ENCODE assay signal across 8 cellular contexts in genomic region chr20:47677314-47678129, GRCh38.
DNase-seq lines count a peak whose midpoint lies in the region; ATAC-seq, FAIRE-seq and TF ChIP-seq lines count a peak whose summit lies in the region.

No MANE protein-coding gene starts in this region.

- POLR2A ChIA-PET in CD4-positive, alpha-beta memory T cell (lab: Charles Lee; ENCODE audit: partially characterized antibody): no interaction called here
- POLR2A ChIA-PET in PC-3 (lab: Charles Lee; ENCODE audit: unreplicated experiment): no interaction called here

- H3K79me2 ChIP-seq in PC-3 (ENCODE audit: low read length): no peaks in the 10 kb centered on the region

- no peak for FAIRE-seq in frontal cortex (lab: Jason Lieb, UNC)

- H3K4me3 ChIP-seq in CD4-positive, alpha-beta memory T cell (ENCODE audit: low read length in 2 of 2): no peak overlapping the region
- H3K4me3 ChIP-seq in PC-3 (ENCODE audit: low read length) (no peak overlapping the region), sigmoid colon (no peak overlapping the region)

- peaks cover 0 to 4% (median 0%) of the 10 kb centered on the region in 8 donors for H3K9me3 Mint-ChIP-seq in CD4-positive, alpha-beta memory T cell

- TF ChIP-seq CTCF in PC-3 (conservative IDR thresholded peaks at IDR 0.05; ENCODE audit: low read depth, low read length) (peak; percentile 96), sigmoid colon (IDR thresholded peaks at IDR 0.05) (peak; percentile 37 to 80 (median 68))

- H3K27me3 Mint-ChIP-seq in CD4-positive, alpha-beta memory T cell: no peaks in the 10 kb centered on the region

- BruUV-seq in PC-3 (replicated peaks; lab: Mats Ljungman, UMichigan): no TSS peak

- no peak overlapping the region for H3K27ac ChIP-seq in CD4-positive, alpha-beta memory T cell (ENCODE audit: low read depth, low read length)
- no peak overlapping the region for H3K27ac ChIP-seq in PC-3 (ENCODE audit: low read length)
- H3K27ac ChIP-seq in sigmoid colon: no peak overlapping the region

- no peak for TF ChIP-seq POLR2A in sigmoid colon (IDR thresholded peaks at IDR 0.05)

- no peak overlapping the region for H3K9ac ChIP-seq in PC-3 (ENCODE audit: low read length)

- no peaks in the 10 kb centered on the region for H3K9me3 ChIP-seq in CD4-positive, alpha-beta memory T cell (ENCODE audit: control insufficient read depth in 1 of 2, low read length in 2 of 2)
- H3K9me3 ChIP-seq in PC-3 (ENCODE audit: low read length): no peaks in the 10 kb centered on the region
- H3K9me3 ChIP-seq in sigmoid colon: no peaks in the 10 kb centered on the region

- WGBS in sigmoid colon, 2 donors: 45 to 48% methylated on average over 18 of the region's 18 CpGs

- H3K9me2 ChIP-seq in PC-3 (replicated peaks; ENCODE audit: low read length): no peaks in the 10 kb centered on the region

- no peaks in the 10 kb centered on the region for H3K36me3 Mint-ChIP-seq in CD4-positive, alpha-beta memory T cell

- no peaks in the 10 kb centered on the region for H4K20me1 ChIP-seq in PC-3 (ENCODE audit: low read length)

- CTCF ChIA-PET in CD4-positive, alpha-beta memory T cell (lab: Charles Lee; ENCODE audit: partially characterized antibody): interaction anchor here (0.6 to 7.3 kb wide), 6 partner anchors 13 to 970 kb away, joined by 3 to 78 read pairs (median 4); no protein-coding TSS in a partner anchor
- CTCF ChIA-PET in PC-3 (lab: Charles Lee): interaction anchor here (0.6 to 1.1 kb wide), 2 partner anchors 44 to 440 kb away, joined by 3 read pairs; no protein-coding TSS in a partner anchor

- no peak overlapping the region for H3K4me3 Mint-ChIP-seq in CD4-positive, alpha-beta memory T cell

- H3K4me1 ChIP-seq in CD4-positive, alpha-beta memory T cell (ENCODE audit: insufficient read depth, low read length): no peaks in the 10 kb centered on the region
- no peaks in the 10 kb centered on the region for H3K4me1 ChIP-seq in PC-3 (ENCODE audit: insufficient read depth, low read length)
- peaks cover 0 to 15% (median 12%) of the 10 kb centered on the region in 4 donors for H3K4me1 ChIP-seq in sigmoid colon

- H3K27ac Mint-ChIP-seq in CD4-positive, alpha-beta memory T cell: peak overlapping the region in 1 of 7 donors; percentile 53

- H3K4me2 ChIP-seq in PC-3 (ENCODE audit: low read length): no peak overlapping the region

- H3K4me1 Mint-ChIP-seq in CD4-positive, alpha-beta memory T cell: peaks cover 0 to 2% (median 0%) of the 10 kb centered on the region in 4 donors

- peak; percentile 49 for ATAC-seq in HG03354 (IDR thresholded peaks at IDR 0.05; ENCODE audit: poor library complexity, severe bottlenecking, unreplicated experiment)
- ATAC-seq in PC-3: peak; percentile 82
- ATAC-seq in HG02759 (IDR thresholded peaks at IDR 0.05; ENCODE audit: unreplicated experiment): no peak
- no peak for ATAC-seq in GM21717 (IDR thresholded peaks at IDR 0.05; ENCODE audit: unreplicated experiment)

- no peaks in the 10 kb centered on the region for H3K36me3 ChIP-seq in CD4-positive, alpha-beta memory T cell (ENCODE audit: insufficient read depth, low read length)
- peaks cover 51% of the 10 kb centered on the region for H3K36me3 ChIP-seq in PC-3 (ENCODE audit: low read depth, low read length)
- H3K36me3 ChIP-seq in sigmoid colon: peaks cover 0 to 23% (median 6%) of the 10 kb centered on the region in 4 donors

- no peak overlapping the region for H2AFZ ChIP-seq in PC-3 (ENCODE audit: low read length)

- TF ChIP-seq EP300 in sigmoid colon (IDR thresholded peaks at IDR 0.05): no peak

- no peaks in the 10 kb centered on the region for H3F3A ChIP-seq in PC-3 (ENCODE audit: low read length, unreplicated experiment)

- H3K27me3 ChIP-seq in CD4-positive, alpha-beta memory T cell (ENCODE audit: insufficient read depth, low read length): no peaks in the 10 kb centered on the region
- no peaks in the 10 kb centered on the region for H3K27me3 ChIP-seq in PC-3 (ENCODE audit: low read length)
- H3K27me3 ChIP-seq in sigmoid colon: no peaks in the 10 kb centered on the region

- peak; percentile 33 to 53 (median 47) for DNase-seq in CD4-positive, alpha-beta memory T cell
- peak; percentile 77 for DNase-seq in PC-3
- peak; percentile 72 to 84 for DNase-seq in activated T-cell treated with anti-CD3 and anti-CD28 coated beads, Interleukin-2, amount 50 U/mL, for 48 hours
- peak; percentile 31 to 64 for DNase-seq in frontal cortex (ENCODE audit: low spot score in 2 of 2)
- DNase-seq in sigmoid colon: no peak

- intact Hi-C loops in CD4-positive, alpha-beta memory T cell (cut with micrococcal nuclease): loop anchor here (1.0 kb wide), 1 partner anchor 944 kb away; no protein-coding TSS in a partner anchor
- intact Hi-C loops in PC-3 (cut with micrococcal nuclease): loop anchor here (1.0 to 5.0 kb wide), 2 partner anchors 620 to 944 kb away; no protein-coding TSS in a partner anchor
- intact Hi-C loops in sigmoid colon (cut with DNase I): loop anchor here (1.0 kb wide), 1 partner anchor 944 kb away; no protein-coding TSS in a partner anchor

Comparison
In these comparisons a context has a peak if more than half of its experiments do, and no peak if none do; other contexts are left out.
1. ATAC-seq: peak in HG03354 (single experiment) and PC-3 (single experiment); none in HG02759 (single experiment) and GM21717 (single experiment).